Comparison of ENCODE assay signal across 1 cellular context in genomic region chr19:10523135-10523636, GRCh38.
TF ChIP-seq lines count a peak whose summit lies in the region.

No MANE protein-coding gene starts in this region.

TF ChIP-seq in WTC11, 78 proteins besides CTCF, POLR2A, EP300 and RAD21 (continued from another document):
- no peak for TF ChIP-seq FOXP4 (CRISPR knock-in tag; IDR thresholded peaks at IDR 0.05)
- no peak for TF ChIP-seq TEAD1 (CRISPR knock-in tag; IDR thresholded peaks at IDR 0.05)
- TF ChIP-seq ARID4B (CRISPR knock-in tag; IDR thresholded peaks at IDR 0.05; ENCODE audit: borderline replicate concordance), result no peak
- TF ChIP-seq NFE2L1 (CRISPR knock-in tag; IDR thresholded peaks at IDR 0.05), result no peak
- TF ChIP-seq RORB (CRISPR knock-in tag; IDR thresholded peaks at IDR 0.05), result no peak
- no peak for TF ChIP-seq ZNF219 (CRISPR knock-in tag; IDR thresholded peaks at IDR 0.05; ENCODE audit: borderline replicate concordance)
- TF ChIP-seq JAZF1 (CRISPR knock-in tag; IDR thresholded peaks at IDR 0.05), result no peak
- TF ChIP-seq, protein P1, sequence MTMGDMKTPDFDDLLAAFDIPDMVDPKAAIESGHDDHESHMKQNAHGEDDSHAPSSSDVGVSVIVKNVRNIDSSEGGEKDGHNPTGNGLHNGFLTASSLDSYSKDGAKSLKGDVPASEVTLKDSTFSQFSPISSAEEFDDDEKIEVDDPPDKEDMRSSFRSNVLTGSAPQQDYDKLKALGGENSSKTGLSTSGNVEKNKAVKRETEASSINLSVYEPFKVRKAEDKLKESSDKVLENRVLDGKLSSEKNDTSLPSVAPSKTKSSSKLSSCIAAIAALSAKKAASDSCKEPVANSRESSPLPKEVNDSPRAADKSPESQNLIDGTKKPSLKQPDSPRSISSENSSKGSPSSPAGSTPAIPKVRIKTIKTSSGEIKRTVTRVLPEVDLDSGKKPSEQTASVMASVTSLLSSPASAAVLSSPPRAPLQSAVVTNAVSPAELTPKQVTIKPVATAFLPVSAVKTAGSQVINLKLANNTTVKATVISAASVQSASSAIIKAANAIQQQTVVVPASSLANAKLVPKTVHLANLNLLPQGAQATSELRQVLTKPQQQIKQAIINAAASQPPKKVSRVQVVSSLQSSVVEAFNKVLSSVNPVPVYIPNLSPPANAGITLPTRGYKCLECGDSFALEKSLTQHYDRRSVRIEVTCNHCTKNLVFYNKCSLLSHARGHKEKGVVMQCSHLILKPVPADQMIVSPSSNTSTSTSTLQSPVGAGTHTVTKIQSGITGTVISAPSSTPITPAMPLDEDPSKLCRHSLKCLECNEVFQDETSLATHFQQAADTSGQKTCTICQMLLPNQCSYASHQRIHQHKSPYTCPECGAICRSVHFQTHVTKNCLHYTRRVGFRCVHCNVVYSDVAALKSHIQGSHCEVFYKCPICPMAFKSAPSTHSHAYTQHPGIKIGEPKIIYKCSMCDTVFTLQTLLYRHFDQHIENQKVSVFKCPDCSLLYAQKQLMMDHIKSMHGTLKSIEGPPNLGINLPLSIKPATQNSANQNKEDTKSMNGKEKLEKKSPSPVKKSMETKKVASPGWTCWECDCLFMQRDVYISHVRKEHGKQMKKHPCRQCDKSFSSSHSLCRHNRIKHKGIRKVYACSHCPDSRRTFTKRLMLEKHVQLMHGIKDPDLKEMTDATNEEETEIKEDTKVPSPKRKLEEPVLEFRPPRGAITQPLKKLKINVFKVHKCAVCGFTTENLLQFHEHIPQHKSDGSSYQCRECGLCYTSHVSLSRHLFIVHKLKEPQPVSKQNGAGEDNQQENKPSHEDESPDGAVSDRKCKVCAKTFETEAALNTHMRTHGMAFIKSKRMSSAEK (CRISPR knock-in tag; IDR thresholded peaks at IDR 0.05; ENCODE audit: borderline replicate concordance), result no peak
- TF ChIP-seq, protein P2, sequence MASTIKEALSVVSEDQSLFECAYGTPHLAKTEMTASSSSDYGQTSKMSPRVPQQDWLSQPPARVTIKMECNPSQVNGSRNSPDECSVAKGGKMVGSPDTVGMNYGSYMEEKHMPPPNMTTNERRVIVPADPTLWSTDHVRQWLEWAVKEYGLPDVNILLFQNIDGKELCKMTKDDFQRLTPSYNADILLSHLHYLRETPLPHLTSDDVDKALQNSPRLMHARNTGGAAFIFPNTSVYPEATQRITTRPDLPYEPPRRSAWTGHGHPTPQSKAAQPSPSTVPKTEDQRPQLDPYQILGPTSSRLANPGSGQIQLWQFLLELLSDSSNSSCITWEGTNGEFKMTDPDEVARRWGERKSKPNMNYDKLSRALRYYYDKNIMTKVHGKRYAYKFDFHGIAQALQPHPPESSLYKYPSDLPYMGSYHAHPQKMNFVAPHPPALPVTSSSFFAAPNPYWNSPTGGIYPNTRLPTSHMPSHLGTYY (CRISPR knock-in tag; IDR thresholded peaks at IDR 0.05), result no peak
- TF ChIP-seq, protein P3, sequence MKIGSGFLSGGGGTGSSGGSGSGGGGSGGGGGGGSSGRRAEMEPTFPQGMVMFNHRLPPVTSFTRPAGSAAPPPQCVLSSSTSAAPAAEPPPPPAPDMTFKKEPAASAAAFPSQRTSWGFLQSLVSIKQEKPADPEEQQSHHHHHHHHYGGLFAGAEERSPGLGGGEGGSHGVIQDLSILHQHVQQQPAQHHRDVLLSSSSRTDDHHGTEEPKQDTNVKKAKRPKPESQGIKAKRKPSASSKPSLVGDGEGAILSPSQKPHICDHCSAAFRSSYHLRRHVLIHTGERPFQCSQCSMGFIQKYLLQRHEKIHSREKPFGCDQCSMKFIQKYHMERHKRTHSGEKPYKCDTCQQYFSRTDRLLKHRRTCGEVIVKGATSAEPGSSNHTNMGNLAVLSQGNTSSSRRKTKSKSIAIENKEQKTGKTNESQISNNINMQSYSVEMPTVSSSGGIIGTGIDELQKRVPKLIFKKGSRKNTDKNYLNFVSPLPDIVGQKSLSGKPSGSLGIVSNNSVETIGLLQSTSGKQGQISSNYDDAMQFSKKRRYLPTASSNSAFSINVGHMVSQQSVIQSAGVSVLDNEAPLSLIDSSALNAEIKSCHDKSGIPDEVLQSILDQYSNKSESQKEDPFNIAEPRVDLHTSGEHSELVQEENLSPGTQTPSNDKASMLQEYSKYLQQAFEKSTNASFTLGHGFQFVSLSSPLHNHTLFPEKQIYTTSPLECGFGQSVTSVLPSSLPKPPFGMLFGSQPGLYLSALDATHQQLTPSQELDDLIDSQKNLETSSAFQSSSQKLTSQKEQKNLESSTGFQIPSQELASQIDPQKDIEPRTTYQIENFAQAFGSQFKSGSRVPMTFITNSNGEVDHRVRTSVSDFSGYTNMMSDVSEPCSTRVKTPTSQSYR (CRISPR knock-in tag; IDR thresholded peaks at IDR 0.05), result no peak
- no peak for TF ChIP-seq NFYB (CRISPR knock-in tag; conservative IDR thresholded peaks at IDR 0.05; ENCODE audit: low read depth)
- TF ChIP-seq, protein P4, sequence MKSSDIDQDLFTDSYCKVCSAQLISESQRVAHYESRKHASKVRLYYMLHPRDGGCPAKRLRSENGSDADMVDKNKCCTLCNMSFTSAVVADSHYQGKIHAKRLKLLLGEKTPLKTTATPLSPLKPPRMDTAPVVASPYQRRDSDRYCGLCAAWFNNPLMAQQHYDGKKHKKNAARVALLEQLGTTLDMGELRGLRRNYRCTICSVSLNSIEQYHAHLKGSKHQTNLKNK (CRISPR knock-in tag; IDR thresholded peaks at IDR 0.05), result no peak
- no peak for TF ChIP-seq TP53 (CRISPR knock-in tag; IDR thresholded peaks at IDR 0.05)
